25 cellular contexts compared by ENCODE assay signal in genomic region chr14:75525969-75526368, GRCh38. TPM values are rescaled to one million over a fixed set of nuclear protein-coding genes. Genes with fewer than 3 reads are reported as not detected.
DNase-seq lines count a peak whose midpoint lies in the region; ATAC-seq and TF ChIP-seq lines count a peak whose summit lies in the region.
"Had no signal": no experiment of that assay in that cellular context is flagged by ENCODE, and none has a peak within 500 bp of the region (broad histone marks: within the 10 kb centered on the region; RNA-seq: fewer than 3 reads in every experiment).

No MANE protein-coding gene starts in this region.

- H3K27ac ChIP-seq in CD8-positive, alpha-beta T cell (ENCODE audit: low read depth, low read length), result no peak overlapping the region
- H3K27ac ChIP-seq: neural progenitor cell had no signal

- intact Hi-C loops in CD8-positive, alpha-beta T cell (cut with DNase I, micrococcal nuclease), result no loop called here

- peaks cover 74% of the 10 kb centered on the region for H3K36me3 Mint-ChIP-seq in activated CD4-positive, alpha-beta T cell treated with anti-CD3 and anti-CD28 coated beads, Interleukin-2, amount 10 ng/mL, durations not matched to agents 7 days and 5 days (ENCODE audit: low read depth)
- peaks cover 51% of the 10 kb centered on the region for H3K36me3 Mint-ChIP-seq in CD8-positive, alpha-beta T cell
- peaks cover 77% of the 10 kb centered on the region for H3K36me3 Mint-ChIP-seq in activated CD4-positive, alpha-beta memory T cell treated with anti-CD3 and anti-CD28 coated beads, Interleukin-2, amount 10 ng/mL, durations not matched to agents 7 days and 5 days (ENCODE audit: low read depth)
- H3K36me3 Mint-ChIP-seq in immature natural killer cell, result peaks cover 22 to 37% (median 28%) of the 10 kb centered on the region in 3 donors
- H3K36me3 Mint-ChIP-seq: brain, neural progenitor cell had no signal

- peak overlapping the region; percentile 42 for H3K4me3 Mint-ChIP-seq in activated CD4-positive, alpha-beta T cell treated with anti-CD3 and anti-CD28 coated beads, Interleukin-2, amount 10 ng/mL, durations not matched to agents 7 days and 5 days
- H3K4me3 Mint-ChIP-seq in CD8-positive, alpha-beta T cell, result peak overlapping the region; percentile 98
- H3K4me3 Mint-ChIP-seq in activated CD4-positive, alpha-beta memory T cell treated with anti-CD3 and anti-CD28 coated beads, Interleukin-2, amount 10 ng/mL, durations not matched to agents 7 days and 5 days, result peak overlapping the region; percentile 99
- H3K4me3 Mint-ChIP-seq in immature natural killer cell, result peak overlapping the region; percentile 39 to 99 (median 96)
- H3K4me3 Mint-ChIP-seq: brain, HFFc6, neural progenitor cell had no signal

- no peaks in the 10 kb centered on the region for H3K9me3 Mint-ChIP-seq in activated CD4-positive, alpha-beta T cell treated with anti-CD3 and anti-CD28 coated beads, Interleukin-2, amount 10 ng/mL, durations not matched to agents 7 days and 5 days
- H3K9me3 Mint-ChIP-seq in CD8-positive, alpha-beta T cell, result no peaks in the 10 kb centered on the region
- no peaks in the 10 kb centered on the region for H3K9me3 Mint-ChIP-seq in activated CD4-positive, alpha-beta memory T cell treated with anti-CD3 and anti-CD28 coated beads, Interleukin-2, amount 10 ng/mL, durations not matched to agents 7 days and 5 days
- no peaks in the 10 kb centered on the region for H3K9me3 Mint-ChIP-seq in immature natural killer cell
- H3K9me3 Mint-ChIP-seq: brain, HFFc6, neural progenitor cell had no signal

- POLR2A ChIA-PET in activated CD4-positive, alpha-beta T cell treated with anti-CD3 and anti-CD28 coated beads, Interleukin-2, amount 10 ng/mL, durations not matched to agents 7 days and 5 days (lab: Charles Lee), result no interaction called here
- POLR2A ChIA-PET in CD8-positive, alpha-beta T cell (lab: Charles Lee), result interaction anchor here (2.2 kb wide), 1 partner anchor 13 kb away, joined by 10 read pairs; no protein-coding TSS in a partner anchor
- POLR2A ChIA-PET in activated CD4-positive, alpha-beta memory T cell treated with anti-CD3 and anti-CD28 coated beads, Interleukin-2, amount 10 ng/mL, durations not matched to agents 7 days and 5 days (lab: Charles Lee), result interaction anchor here (1.5 to 12.2 kb wide), 4 partner anchors 10 to 35 kb away, joined by 6 to 172 read pairs (median 11); no protein-coding TSS in a partner anchor

- H3K4me1 Mint-ChIP-seq in activated CD4-positive, alpha-beta T cell treated with anti-CD3 and anti-CD28 coated beads, Interleukin-2, amount 10 ng/mL, durations not matched to agents 7 days and 5 days, result peaks cover 79% of the 10 kb centered on the region
- peaks cover 80% of the 10 kb centered on the region for H3K4me1 Mint-ChIP-seq in CD8-positive, alpha-beta T cell (ENCODE audit: low read depth)
- peaks cover 69% of the 10 kb centered on the region for H3K4me1 Mint-ChIP-seq in activated CD4-positive, alpha-beta memory T cell treated with anti-CD3 and anti-CD28 coated beads, Interleukin-2, amount 10 ng/mL, durations not matched to agents 7 days and 5 days
- peaks cover 75 to 86% of the 10 kb centered on the region in 2 donors for H3K4me1 Mint-ChIP-seq in immature natural killer cell

- H3K4me3 ChIP-seq in CD8-positive, alpha-beta T cell (ENCODE audit: low read depth, low read length), result no peak overlapping the region
- H3K4me3 ChIP-seq: neural progenitor cell had no signal

- no peaks in the 10 kb centered on the region for H3K27me3 ChIP-seq in CD8-positive, alpha-beta T cell (ENCODE audit: insufficient read depth, low read length)
- H3K27me3 ChIP-seq: neural progenitor cell had no signal

- H3K27ac Mint-ChIP-seq in activated CD4-positive, alpha-beta T cell treated with anti-CD3 and anti-CD28 coated beads, Interleukin-2, amount 10 ng/mL, durations not matched to agents 7 days and 5 days, result peak overlapping the region; percentile 4
- peak overlapping the region; percentile 70 for H3K27ac Mint-ChIP-seq in CD8-positive, alpha-beta T cell
- H3K27ac Mint-ChIP-seq in activated CD4-positive, alpha-beta memory T cell treated with anti-CD3 and anti-CD28 coated beads, Interleukin-2, amount 10 ng/mL, durations not matched to agents 7 days and 5 days, result peak overlapping the region; percentile 17
- H3K27ac Mint-ChIP-seq in immature natural killer cell, result peak overlapping the region; percentile 8 to 95 (median 44)
- H3K27ac Mint-ChIP-seq: brain, HFFc6, neural progenitor cell had no signal

- H3K4me1 ChIP-seq in CD8-positive, alpha-beta T cell (ENCODE audit: insufficient read depth, low read length), result peaks cover 53% of the 10 kb centered on the region

- TF ChIP-seq CTCF in CD8-positive, alpha-beta T cell (IDR thresholded peaks at IDR 0.05), result no peak

- H3K36me3 ChIP-seq in CD8-positive, alpha-beta T cell (ENCODE audit: insufficient read depth, low read length), result peaks cover 11% of the 10 kb centered on the region
- H3K36me3 ChIP-seq: neural progenitor cell had no signal

- DNase-seq in activated CD4-positive, alpha-beta T cell treated with anti-CD3 and anti-CD28 coated beads, Interleukin-2, amount 10 ng/mL, durations not matched to agents 7 days and 5 days, result no peak
- no peak for DNase-seq in activated CD4-positive, alpha-beta T cell treated with anti-CD3 and anti-CD28 coated beads for 4 hours
- DNase-seq in CD8-positive, alpha-beta T cell, result no peak
- no peak for DNase-seq in activated CD4-positive, alpha-beta memory T cell treated with anti-CD3 and anti-CD28 coated beads, Interleukin-2, amount 10 ng/mL, durations not matched to agents 7 days and 5 days
- DNase-seq in immature natural killer cell (no peak), T1000 (lab: John Stamatoyannopoulos, UW) (no peak), DMS 273 treated with DMSO at 0.1 percent for 48 hours (lab: John Stamatoyannopoulos, UW) (no peak)
- DNase-seq in stimulated activated naive CD4-positive, alpha-beta T cell treated with Interleukin-2 at 50 U/mL for 16 hours (lab: John Stamatoyannopoulos, UW), result no peak
- DNase-seq: activated CD4-positive, CD25-positive, alpha-beta regulatory T cell treated with anti-CD3 and anti-CD28 coated beads, Interleukin-2, amount 50 U/mL, for 72 hours; C1 segment of cervical spinal cord; effector memory CD4-positive, alpha-beta T cell; HFFc6; KG1; NCI-H1694; NCI-H2171; NCI-H526; posterior cingulate gyrus; SK-N-SH had no signal

- CTCF ChIA-PET in activated CD4-positive, alpha-beta T cell treated with anti-CD3 and anti-CD28 coated beads, Interleukin-2, amount 10 ng/mL, durations not matched to agents 7 days and 5 days (lab: Charles Lee), result interaction anchor here (0.6 to 13.6 kb wide), 11 partner anchors 8 to 1784 kb away, joined by 3 to 101 read pairs (median 5); no protein-coding TSS in a partner anchor
- CTCF ChIA-PET in CD8-positive, alpha-beta T cell (lab: Charles Lee), result interaction anchor here (0.5 to 2.4 kb wide), 3 partner anchors 37 to 451 kb away, joined by 5 to 8 read pairs (median 7); no protein-coding TSS in a partner anchor
- CTCF ChIA-PET in activated CD4-positive, alpha-beta memory T cell treated with anti-CD3 and anti-CD28 coated beads, Interleukin-2, amount 10 ng/mL, durations not matched to agents 7 days and 5 days (lab: Charles Lee), result interaction anchor here (0.8 to 1.7 kb wide), 8 partner anchors 10 to 129 kb away, joined by 3 to 5 read pairs (median 4); no protein-coding TSS in a partner anchor

- no peak for ATAC-seq in CD8-positive, alpha-beta T cell
- ATAC-seq: esophagus mucosa, sciatic nerve had no signal

- no peaks in the 10 kb centered on the region for H3K27me3 Mint-ChIP-seq in activated CD4-positive, alpha-beta T cell treated with anti-CD3 and anti-CD28 coated beads, Interleukin-2, amount 10 ng/mL, durations not matched to agents 7 days and 5 days
- H3K27me3 Mint-ChIP-seq in CD8-positive, alpha-beta T cell (ENCODE audit: low read depth), result no peaks in the 10 kb centered on the region
- no peaks in the 10 kb centered on the region for H3K27me3 Mint-ChIP-seq in activated CD4-positive, alpha-beta memory T cell treated with anti-CD3 and anti-CD28 coated beads, Interleukin-2, amount 10 ng/mL, durations not matched to agents 7 days and 5 days
- peaks cover 5 to 8% (median 6%) of the 10 kb centered on the region in 3 donors for H3K27me3 Mint-ChIP-seq in immature natural killer cell (ENCODE audit: low read depth in 3 of 3)
- H3K27me3 Mint-ChIP-seq: brain had no signal

- no peaks in the 10 kb centered on the region for H3K9me3 ChIP-seq in CD8-positive, alpha-beta T cell (ENCODE audit: low read length)
- H3K9me3 ChIP-seq: SK-N-SH had no signal

RNA-seq across cellular contexts. Expression of gene BATF, which starts 3.7 kb away (rescaled TPM):
- total RNA-seq in activated CD4-positive, alpha-beta T cell treated with anti-CD3 and anti-CD28 coated beads, Interleukin-2, amount 10 ng/mL, durations not matched to agents 7 days and 5 days, result 10 to 100 TPM; 39.4 to 41.0 TPM
- 1 to 10 TPM; 3.2 to 4.3 TPM for total RNA-seq in CD8-positive, alpha-beta T cell
- 10 to 100 TPM; 63.0 to 66.1 TPM for total RNA-seq in activated CD4-positive, alpha-beta memory T cell treated with anti-CD3 and anti-CD28 coated beads, Interleukin-2, amount 10 ng/mL, durations not matched to agents 7 days and 5 days
- 10 to 100 TPM; 61.7 to 97.4 (median 95.6) TPM for polyA plus RNA-seq in immature natural killer cell
- total RNA-seq: HFFc6, HT1080, temporal lobe had no signal
- polyA plus RNA-seq: keratinocyte, SK-N-SH had no signal

RNA-seq across cellular contexts. Expression of gene FLVCR2, which starts 52.5 kb away (rescaled TPM):
- total RNA-seq in activated CD4-positive, alpha-beta T cell treated with anti-CD3 and anti-CD28 coated beads, Interleukin-2, amount 10 ng/mL, durations not matched to agents 7 days and 5 days, result 1 to 10 TPM; 1.1 to 6.2 TPM
- total RNA-seq in CD8-positive, alpha-beta T cell, result 1 to 10 TPM; 1.1 to 3.1 TPM
- 1 to 10 TPM; 1.3 to 3.0 TPM for total RNA-seq in activated CD4-positive, alpha-beta memory T cell treated with anti-CD3 and anti-CD28 coated beads, Interleukin-2, amount 10 ng/mL, durations not matched to agents 7 days and 5 days
- 1 to 10 TPM in 1 of 3 donors, under 1 TPM in 1, not detected in 1; 0.24 to 1.4 TPM for polyA plus RNA-seq in immature natural killer cell

Comparison
In these comparisons a context has a peak if more than half of its experiments do, and no peak if none do; other contexts are left out.
1. H3K27ac Mint-ChIP-seq: peak in every context shown above with its lines; median percentile 70 in CD8-positive, alpha-beta T cell; 44 in immature natural killer cell; 17 in activated CD4-positive, alpha-beta memory T cell treated with anti-CD3 and anti-CD28 coated beads, Interleukin-2, amount 10 ng/mL, durations not matched to agents 7 days and 5 days; 4 in activated CD4-positive, alpha-beta T cell treated with anti-CD3 and anti-CD28 coated beads, Interleukin-2, amount 10 ng/mL, durations not matched to agents 7 days and 5 days.
2. H3K4me3 Mint-ChIP-seq: peak in every context shown above with its lines; median percentile 99 in activated CD4-positive, alpha-beta memory T cell treated with anti-CD3 and anti-CD28 coated beads, Interleukin-2, amount 10 ng/mL, durations not matched to agents 7 days and 5 days; 98 in CD8-positive, alpha-beta T cell; 96 in immature natural killer cell; 42 in activated CD4-positive, alpha-beta T cell treated with anti-CD3 and anti-CD28 coated beads, Interleukin-2, amount 10 ng/mL, durations not matched to agents 7 days and 5 days.
3. RNA of gene BATF, which starts 3.7 kb away (total RNA-seq): 63.0 to 66.1 TPM in activated CD4-positive, alpha-beta memory T cell treated with anti-CD3 and anti-CD28 coated beads, Interleukin-2, amount 10 ng/mL, durations not matched to agents 7 days and 5 days and 39.4 to 41.0 TPM in activated CD4-positive, alpha-beta T cell treated with anti-CD3 and anti-CD28 coated beads, Interleukin-2, amount 10 ng/mL, durations not matched to agents 7 days and 5 days; 3.2 to 4.3 TPM in CD8-positive, alpha-beta T cell; every median in the first group is over 4 times any median in the second.